Comparison of ENCODE assay signal across 33 cellular contexts in genomic region chr3:7576506-7576905, GRCh38.
"Had no signal": no experiment of that assay in that cellular context is flagged by ENCODE, and none has a peak within 500 bp of the region (broad histone marks: within the 10 kb centered on the region; RNA-seq: fewer than 3 reads in every experiment).

No MANE protein-coding gene starts in this region.

- H3K36me3 ChIP-seq: MG63 had no signal

- DNase-seq: Karpas-422, Kasumi-1, MG63, MM.1S, MV-4-11, NCI-H1048, NCI-H1092, NCI-H1092 treated with DMSO at 0.1 percent for 48 hours, NCI-H1105, NCI-H1417, NCI-H1417 treated with DMSO at 0.1 percent for 48 hours, NCI-H1436, NCI-H1436 treated with DMSO at 0.1 percent for 48 hours, NCI-H146, NCI-H1694, NCI-H1694 treated with DMSO at 0.1 percent for 48 hours, NCI-H187, NCI-H187 treated with DMSO at 0.1 percent for 48 hours, NCI-H1930, NCI-H2029, NCI-H2029 treated with DMSO at 0.1 percent for 48 hours, NCI-H2081, NCI-H2081 treated with DMSO at 0.1 percent for 48 hours, NCI-H2107, NCI-H2171, NCI-H2171 treated with DMSO at 0.1 percent for 48 hours, NCI-H2227 treated with DMSO at 0.1 percent for 48 hours, NCI-H226, NCI-H345, NCI-H446, NCI-H446 treated with DMSO at 0.1 percent for 48 hours, NCI-H510A had no signal

- H3K9me3 ChIP-seq: MG63 had no signal

- H3K27ac ChIP-seq: KMS-11 had no signal

- H3K4me2 ChIP-seq: KMS-11 had no signal

- H3K9ac ChIP-seq: KMS-11 had no signal

- H3K27me3 ChIP-seq: MG63 had no signal

- H3K4me3 ChIP-seq: MG63 had no signal
